Comparison of ENCODE assay signal across 1 cellular context in genomic region chr7:19689130-19689529, GRCh38.
A peak's percentile ranks its signal among the peaks of the same experiment; 100 is the strongest.
TF ChIP-seq lines count a peak whose summit lies in the region.

No MANE protein-coding gene starts in this region.

TF ChIP-seq in H1, 55 proteins besides CTCF, POLR2A, EP300 and RAD21:
- peak; percentile 38; the same call in 1 of the 2 replicates for TF ChIP-seq MAX (IDR thresholded peaks at IDR 0.05)
